In the genomic region with DNA sequence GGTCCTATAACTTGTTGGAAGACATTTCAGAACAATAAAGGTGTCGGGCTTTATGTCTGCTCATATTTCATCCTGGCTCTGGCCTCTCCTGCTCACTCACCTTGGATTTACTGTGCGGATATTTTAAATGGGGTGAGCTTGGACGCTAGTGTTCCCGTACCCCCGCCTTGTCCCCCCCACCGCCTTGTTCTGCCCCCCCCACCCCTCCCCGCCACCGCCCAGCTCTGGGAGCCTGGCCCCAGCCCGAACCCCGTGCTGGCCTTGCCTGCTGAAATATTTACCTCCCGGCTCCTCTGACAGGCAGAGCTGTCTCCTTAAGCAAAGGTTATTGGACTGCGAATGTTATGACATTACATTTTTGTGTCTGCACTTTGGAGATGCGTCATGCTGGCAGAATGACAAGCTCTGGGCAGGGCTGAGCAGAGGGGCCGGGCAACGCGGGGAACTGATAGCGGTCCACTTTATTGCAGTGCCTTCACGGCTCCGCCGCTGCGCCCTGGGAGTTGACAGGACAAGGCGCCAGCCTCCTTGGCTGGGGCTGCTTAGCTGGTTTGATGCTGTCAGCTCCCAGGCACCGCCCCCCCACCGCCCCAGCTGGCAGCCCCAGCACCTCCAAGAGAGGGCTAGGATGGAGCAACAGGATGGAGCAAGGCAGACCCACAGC, we compare ENCODE assay signal across 1 cellular context.
TF ChIP-seq lines count a peak whose summit lies in the region.

No MANE protein-coding gene starts in this region.

TF ChIP-seq in HEK293, 187 proteins besides CTCF, POLR2A, EP300 and RAD21 (continued from another document and continues in another):
- TF ChIP-seq, protein P1, sequence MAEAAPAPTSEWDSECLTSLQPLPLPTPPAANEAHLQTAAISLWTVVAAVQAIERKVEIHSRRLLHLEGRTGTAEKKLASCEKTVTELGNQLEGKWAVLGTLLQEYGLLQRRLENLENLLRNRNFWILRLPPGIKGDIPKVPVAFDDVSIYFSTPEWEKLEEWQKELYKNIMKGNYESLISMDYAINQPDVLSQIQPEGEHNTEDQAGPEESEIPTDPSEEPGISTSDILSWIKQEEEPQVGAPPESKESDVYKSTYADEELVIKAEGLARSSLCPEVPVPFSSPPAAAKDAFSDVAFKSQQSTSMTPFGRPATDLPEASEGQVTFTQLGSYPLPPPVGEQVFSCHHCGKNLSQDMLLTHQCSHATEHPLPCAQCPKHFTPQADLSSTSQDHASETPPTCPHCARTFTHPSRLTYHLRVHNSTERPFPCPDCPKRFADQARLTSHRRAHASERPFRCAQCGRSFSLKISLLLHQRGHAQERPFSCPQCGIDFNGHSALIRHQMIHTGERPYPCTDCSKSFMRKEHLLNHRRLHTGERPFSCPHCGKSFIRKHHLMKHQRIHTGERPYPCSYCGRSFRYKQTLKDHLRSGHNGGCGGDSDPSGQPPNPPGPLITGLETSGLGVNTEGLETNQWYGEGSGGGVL (tag by site-specific recombination; IDR thresholded peaks at IDR 0.05), result peak; percentile 50; the same call in 1 of the 2 replicates
- TF ChIP-seq SP2 (tag by site-specific recombination; IDR thresholded peaks at IDR 0.05) (peak; percentile 37), YY1 (tag by site-specific recombination; IDR thresholded peaks at IDR 0.05) (no peak), ZNF404 (tag by site-specific recombination; IDR thresholded peaks at IDR 0.05) (no peak), ZNF660 (tag by site-specific recombination; IDR thresholded peaks at IDR 0.05) (peak; percentile 78), ZNF274 (IDR thresholded peaks at IDR 0.05; ENCODE audit: low read length) (no peak), ZNF274 (tag by site-specific recombination; IDR thresholded peaks at IDR 0.05; ENCODE audit: borderline replicate concordance) (no peak), ZNF548 (tag by site-specific recombination; IDR thresholded peaks at IDR 0.05) (no peak), HOXD13 (CRISPR knock-in tag; IDR thresholded peaks at IDR 0.05; ENCODE audit: borderline replicate concordance) (no peak), ZNF514 (tag by site-specific recombination; IDR thresholded peaks at IDR 0.05) (no peak), ZFP41 (tag by site-specific recombination; IDR thresholded peaks at IDR 0.05; ENCODE audit: borderline replicate concordance) (no peak), ZNF214 (tag by site-specific recombination; IDR thresholded peaks at IDR 0.05; ENCODE audit: borderline replicate concordance) (no peak), WT1 (tag by site-specific recombination; IDR thresholded peaks at IDR 0.05) (0 out of 2 replicates have a peak, but pooled peaks have one; percentile 18), ZNF624 (tag by site-specific recombination; IDR thresholded peaks at IDR 0.05) (no peak), ZNF335 (tag by site-specific recombination; conservative IDR thresholded peaks at IDR 0.05) (peak; percentile 29; the same call in 1 of the 2 replicates), ZNF558 (tag by site-specific recombination; IDR thresholded peaks at IDR 0.05) (no peak), ZFP69B (tag by site-specific recombination; IDR thresholded peaks at IDR 0.05) (0 out of 2 replicates have a peak, but pooled peaks have one; percentile 23), ZNF266 (tag by site-specific recombination; IDR thresholded peaks at IDR 0.05; ENCODE audit: low read depth) (no peak), ZNF501 (tag by site-specific recombination; IDR thresholded peaks at IDR 0.05) (no peak), ZNF223 (tag by site-specific recombination; IDR thresholded peaks at IDR 0.05) (no peak), ZNF174 (tag by site-specific recombination; IDR thresholded peaks at IDR 0.05) (no peak), ZNF121 (tag by site-specific recombination; IDR thresholded peaks at IDR 0.05) (no peak), ZNF394 (tag by site-specific recombination; IDR thresholded peaks at IDR 0.05; ENCODE audit: borderline replicate concordance) (no peak), ZNF510 (tag by site-specific recombination; IDR thresholded peaks at IDR 0.05; ENCODE audit: insufficient replicate concordance) (no peak), SP7 (tag by site-specific recombination; IDR thresholded peaks at IDR 0.05) (peak; percentile 75), ZNF302 (tag by site-specific recombination; IDR thresholded peaks at IDR 0.05; ENCODE audit: low read depth) (no peak), ZNF776 (tag by site-specific recombination; IDR thresholded peaks at IDR 0.05; ENCODE audit: borderline replicate concordance) (no peak), ZNF433 (tag by site-specific recombination; IDR thresholded peaks at IDR 0.05; ENCODE audit: low read depth) (no peak), ZNF701 (tag by site-specific recombination; IDR thresholded peaks at IDR 0.05) (no peak), ZNF48 (tag by site-specific recombination; IDR thresholded peaks at IDR 0.05) (no peak), MEIS1 (CRISPR knock-in tag; IDR thresholded peaks at IDR 0.05; ENCODE audit: borderline replicate concordance) (no peak), ZNF169 (tag by site-specific recombination; IDR thresholded peaks at IDR 0.05) (no peak), ZNF837 (tag by site-specific recombination; IDR thresholded peaks at IDR 0.05) (no peak), ZNF521 (tag by site-specific recombination; IDR thresholded peaks at IDR 0.05) (no peak), ZFHX2 (tag by site-specific recombination; conservative IDR thresholded peaks at IDR 0.05) (no peak), EGR2 (tag by site-specific recombination; IDR thresholded peaks at IDR 0.05; ENCODE audit: low read depth) (no peak), ZNF530 (tag by site-specific recombination; IDR thresholded peaks at IDR 0.05; ENCODE audit: low read depth) (no peak), ZNF544 (tag by site-specific recombination; IDR thresholded peaks at IDR 0.05) (no peak)
- TF ChIP-seq, protein P2, sequence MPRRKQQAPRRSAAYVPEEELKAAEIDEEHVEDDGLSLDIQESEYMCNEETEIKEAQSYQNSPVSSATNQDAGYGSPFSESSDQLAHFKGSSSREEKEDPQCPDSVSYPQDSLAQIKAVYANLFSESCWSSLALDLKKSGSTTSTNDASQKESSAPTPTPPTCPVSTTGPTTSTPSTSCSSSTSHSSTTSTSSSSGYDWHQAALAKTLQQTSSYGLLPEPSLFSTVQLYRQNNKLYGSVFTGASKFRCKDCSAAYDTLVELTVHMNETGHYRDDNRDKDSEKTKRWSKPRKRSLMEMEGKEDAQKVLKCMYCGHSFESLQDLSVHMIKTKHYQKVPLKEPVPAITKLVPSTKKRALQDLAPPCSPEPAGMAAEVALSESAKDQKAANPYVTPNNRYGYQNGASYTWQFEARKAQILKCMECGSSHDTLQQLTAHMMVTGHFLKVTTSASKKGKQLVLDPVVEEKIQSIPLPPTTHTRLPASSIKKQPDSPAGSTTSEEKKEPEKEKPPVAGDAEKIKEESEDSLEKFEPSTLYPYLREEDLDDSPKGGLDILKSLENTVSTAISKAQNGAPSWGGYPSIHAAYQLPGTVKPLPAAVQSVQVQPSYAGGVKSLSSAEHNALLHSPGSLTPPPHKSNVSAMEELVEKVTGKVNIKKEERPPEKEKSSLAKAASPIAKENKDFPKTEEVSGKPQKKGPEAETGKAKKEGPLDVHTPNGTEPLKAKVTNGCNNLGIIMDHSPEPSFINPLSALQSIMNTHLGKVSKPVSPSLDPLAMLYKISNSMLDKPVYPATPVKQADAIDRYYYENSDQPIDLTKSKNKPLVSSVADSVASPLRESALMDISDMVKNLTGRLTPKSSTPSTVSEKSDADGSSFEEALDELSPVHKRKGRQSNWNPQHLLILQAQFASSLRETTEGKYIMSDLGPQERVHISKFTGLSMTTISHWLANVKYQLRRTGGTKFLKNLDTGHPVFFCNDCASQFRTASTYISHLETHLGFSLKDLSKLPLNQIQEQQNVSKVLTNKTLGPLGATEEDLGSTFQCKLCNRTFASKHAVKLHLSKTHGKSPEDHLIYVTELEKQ (tag by site-specific recombination; IDR thresholded peaks at IDR 0.05; ENCODE audit: borderline replicate concordance), result no peak
- TF ChIP-seq, protein P3, sequence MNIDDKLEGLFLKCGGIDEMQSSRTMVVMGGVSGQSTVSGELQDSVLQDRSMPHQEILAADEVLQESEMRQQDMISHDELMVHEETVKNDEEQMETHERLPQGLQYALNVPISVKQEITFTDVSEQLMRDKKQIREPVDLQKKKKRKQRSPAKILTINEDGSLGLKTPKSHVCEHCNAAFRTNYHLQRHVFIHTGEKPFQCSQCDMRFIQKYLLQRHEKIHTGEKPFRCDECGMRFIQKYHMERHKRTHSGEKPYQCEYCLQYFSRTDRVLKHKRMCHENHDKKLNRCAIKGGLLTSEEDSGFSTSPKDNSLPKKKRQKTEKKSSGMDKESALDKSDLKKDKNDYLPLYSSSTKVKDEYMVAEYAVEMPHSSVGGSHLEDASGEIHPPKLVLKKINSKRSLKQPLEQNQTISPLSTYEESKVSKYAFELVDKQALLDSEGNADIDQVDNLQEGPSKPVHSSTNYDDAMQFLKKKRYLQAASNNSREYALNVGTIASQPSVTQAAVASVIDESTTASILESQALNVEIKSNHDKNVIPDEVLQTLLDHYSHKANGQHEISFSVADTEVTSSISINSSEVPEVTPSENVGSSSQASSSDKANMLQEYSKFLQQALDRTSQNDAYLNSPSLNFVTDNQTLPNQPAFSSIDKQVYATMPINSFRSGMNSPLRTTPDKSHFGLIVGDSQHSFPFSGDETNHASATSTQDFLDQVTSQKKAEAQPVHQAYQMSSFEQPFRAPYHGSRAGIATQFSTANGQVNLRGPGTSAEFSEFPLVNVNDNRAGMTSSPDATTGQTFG (tag by site-specific recombination; IDR thresholded peaks at IDR 0.05; ENCODE audit: borderline replicate concordance), result no peak
- TF ChIP-seq, protein P4, sequence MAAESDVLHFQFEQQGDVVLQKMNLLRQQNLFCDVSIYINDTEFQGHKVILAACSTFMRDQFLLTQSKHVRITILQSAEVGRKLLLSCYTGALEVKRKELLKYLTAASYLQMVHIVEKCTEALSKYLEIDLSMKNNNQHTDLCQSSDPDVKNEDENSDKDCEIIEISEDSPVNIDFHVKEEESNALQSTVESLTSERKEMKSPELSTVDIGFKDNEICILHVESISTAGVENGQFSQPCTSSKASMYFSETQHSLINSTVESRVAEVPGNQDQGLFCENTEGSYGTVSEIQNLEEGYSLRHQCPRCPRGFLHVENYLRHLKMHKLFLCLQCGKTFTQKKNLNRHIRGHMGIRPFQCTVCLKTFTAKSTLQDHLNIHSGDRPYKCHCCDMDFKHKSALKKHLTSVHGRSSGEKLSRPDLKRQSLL (tag by site-specific recombination; IDR thresholded peaks at IDR 0.05), result no peak
- TF ChIP-seq, protein P5, sequence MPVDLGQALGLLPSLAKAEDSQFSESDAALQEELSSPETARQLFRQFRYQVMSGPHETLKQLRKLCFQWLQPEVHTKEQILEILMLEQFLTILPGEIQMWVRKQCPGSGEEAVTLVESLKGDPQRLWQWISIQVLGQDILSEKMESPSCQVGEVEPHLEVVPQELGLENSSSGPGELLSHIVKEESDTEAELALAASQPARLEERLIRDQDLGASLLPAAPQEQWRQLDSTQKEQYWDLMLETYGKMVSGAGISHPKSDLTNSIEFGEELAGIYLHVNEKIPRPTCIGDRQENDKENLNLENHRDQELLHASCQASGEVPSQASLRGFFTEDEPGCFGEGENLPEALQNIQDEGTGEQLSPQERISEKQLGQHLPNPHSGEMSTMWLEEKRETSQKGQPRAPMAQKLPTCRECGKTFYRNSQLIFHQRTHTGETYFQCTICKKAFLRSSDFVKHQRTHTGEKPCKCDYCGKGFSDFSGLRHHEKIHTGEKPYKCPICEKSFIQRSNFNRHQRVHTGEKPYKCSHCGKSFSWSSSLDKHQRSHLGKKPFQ (tag by site-specific recombination; IDR thresholded peaks at IDR 0.05), result no peak
- TF ChIP-seq, protein P6, sequence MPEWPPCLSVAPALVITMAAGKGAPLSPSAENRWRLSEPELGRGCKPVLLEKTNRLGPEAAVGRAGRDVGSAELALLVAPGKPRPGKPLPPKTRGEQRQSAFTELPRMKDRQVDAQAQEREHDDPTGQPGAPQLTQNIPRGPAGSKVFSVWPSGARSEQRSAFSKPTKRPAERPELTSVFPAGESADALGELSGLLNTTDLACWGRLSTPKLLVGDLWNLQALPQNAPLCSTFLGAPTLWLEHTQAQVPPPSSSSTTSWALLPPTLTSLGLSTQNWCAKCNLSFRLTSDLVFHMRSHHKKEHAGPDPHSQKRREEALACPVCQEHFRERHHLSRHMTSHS (tag by site-specific recombination; IDR thresholded peaks at IDR 0.05), result no peak
- TF ChIP-seq, protein P7, sequence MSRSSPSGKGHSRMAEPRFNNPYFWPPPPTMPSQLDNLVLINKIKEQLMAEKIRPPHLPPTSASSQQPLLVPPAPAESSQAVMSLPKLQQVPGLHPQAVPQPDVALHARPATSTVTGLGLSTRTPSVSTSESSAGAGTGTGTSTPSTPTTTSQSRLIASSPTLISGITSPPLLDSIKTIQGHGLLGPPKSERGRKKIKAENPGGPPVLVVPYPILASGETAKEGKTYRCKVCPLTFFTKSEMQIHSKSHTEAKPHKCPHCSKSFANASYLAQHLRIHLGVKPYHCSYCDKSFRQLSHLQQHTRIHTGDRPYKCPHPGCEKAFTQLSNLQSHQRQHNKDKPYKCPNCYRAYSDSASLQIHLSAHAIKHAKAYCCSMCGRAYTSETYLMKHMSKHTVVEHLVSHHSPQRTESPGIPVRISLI (tag by site-specific recombination; IDR thresholded peaks at IDR 0.05), result no peak
- TF ChIP-seq, protein P8, sequence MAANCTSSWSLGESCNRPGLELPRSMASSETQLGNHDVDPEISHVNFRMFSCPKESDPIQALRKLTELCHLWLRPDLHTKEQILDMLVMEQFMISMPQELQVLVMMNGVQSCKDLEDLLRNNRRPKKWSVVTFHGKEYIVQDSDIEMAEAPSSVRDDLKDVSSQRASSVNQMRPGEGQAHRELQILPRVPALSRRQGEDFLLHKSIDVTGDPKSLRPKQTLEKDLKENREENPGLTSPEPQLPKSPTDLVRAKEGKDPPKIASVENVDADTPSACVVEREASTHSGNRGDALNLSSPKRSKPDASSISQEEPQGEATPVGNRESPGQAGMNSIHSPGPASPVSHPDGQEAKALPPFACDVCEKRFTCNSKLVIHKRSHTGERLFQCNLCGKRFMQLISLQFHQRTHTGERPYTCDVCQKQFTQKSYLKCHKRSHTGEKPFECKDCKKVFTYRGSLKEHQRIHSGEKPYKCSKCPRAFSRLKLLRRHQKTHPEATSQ (tag by site-specific recombination; IDR thresholded peaks at IDR 0.05), result no peak
- TF ChIP-seq, protein P9, sequence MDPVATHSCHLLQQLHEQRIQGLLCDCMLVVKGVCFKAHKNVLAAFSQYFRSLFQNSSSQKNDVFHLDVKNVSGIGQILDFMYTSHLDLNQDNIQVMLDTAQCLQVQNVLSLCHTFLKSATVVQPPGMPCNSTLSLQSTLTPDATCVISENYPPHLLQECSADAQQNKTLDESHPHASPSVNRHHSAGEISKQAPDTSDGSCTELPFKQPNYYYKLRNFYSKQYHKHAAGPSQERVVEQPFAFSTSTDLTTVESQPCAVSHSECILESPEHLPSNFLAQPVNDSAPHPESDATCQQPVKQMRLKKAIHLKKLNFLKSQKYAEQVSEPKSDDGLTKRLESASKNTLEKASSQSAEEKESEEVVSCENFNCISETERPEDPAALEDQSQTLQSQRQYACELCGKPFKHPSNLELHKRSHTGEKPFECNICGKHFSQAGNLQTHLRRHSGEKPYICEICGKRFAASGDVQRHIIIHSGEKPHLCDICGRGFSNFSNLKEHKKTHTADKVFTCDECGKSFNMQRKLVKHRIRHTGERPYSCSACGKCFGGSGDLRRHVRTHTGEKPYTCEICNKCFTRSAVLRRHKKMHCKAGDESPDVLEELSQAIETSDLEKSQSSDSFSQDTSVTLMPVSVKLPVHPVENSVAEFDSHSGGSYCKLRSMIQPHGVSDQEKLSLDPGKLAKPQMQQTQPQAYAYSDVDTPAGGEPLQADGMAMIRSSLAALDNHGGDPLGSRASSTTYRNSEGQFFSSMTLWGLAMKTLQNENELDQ (tag by site-specific recombination; IDR thresholded peaks at IDR 0.05; ENCODE audit: low read depth), result no peak
